In the genomic region with DNA sequence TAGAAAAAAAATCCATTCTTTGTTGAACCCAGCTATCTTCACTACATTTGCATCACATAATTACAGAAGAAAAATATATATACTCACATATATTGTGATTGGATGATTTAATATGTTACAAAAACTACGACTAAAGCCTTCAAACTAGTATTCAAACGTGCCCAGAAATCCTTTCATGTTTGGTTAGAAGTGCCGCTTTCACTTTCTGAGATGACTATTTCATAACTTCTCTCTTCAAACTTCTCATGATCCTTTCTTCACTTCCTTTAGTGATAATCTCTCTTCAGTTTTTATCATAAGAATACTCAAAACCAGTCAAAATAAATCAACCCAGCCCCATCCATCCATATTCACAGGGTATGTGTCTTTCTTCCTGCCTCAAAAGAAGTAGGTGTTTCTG, we compare ENCODE assay signal across 16 cellular contexts. TPM values are rescaled to one million over a fixed set of nuclear protein-coding genes. Genes with fewer than 3 reads are reported as not detected.
DNase-seq lines count a peak whose midpoint lies in the region; ATAC-seq and TF ChIP-seq lines count a peak whose summit lies in the region.
"Had no signal": no experiment of that assay in that cellular context is flagged by ENCODE, and none has a peak within 500 bp of the region (broad histone marks: within the 10 kb centered on the region; RNA-seq: fewer than 3 reads in every experiment).

No MANE protein-coding gene starts in this region.

- H3K9me2 ChIP-seq in GM23338 (ENCODE audit: insufficient read depth): no peaks in the 10 kb centered on the region; the same call in 1 of the 2 replicates

- no peaks in the 10 kb centered on the region for H3K27me3 ChIP-seq in A673 (replicated peaks; ENCODE audit: insufficient read depth, low read depth, low read length, poor library complexity)
- H3K27me3 ChIP-seq in GM23338 (ENCODE audit: insufficient read depth): no peaks in the 10 kb centered on the region

- H3K36me3 ChIP-seq in A673 (ENCODE audit: insufficient read depth, low read length, poor library complexity, severe bottlenecking) (no peaks in the 10 kb centered on the region), GM23338 (ENCODE audit: insufficient read depth) (no peaks in the 10 kb centered on the region), SK-N-MC (ENCODE audit: insufficient read depth, low read length) (no peaks in the 10 kb centered on the region)

- H3K36me3 Mint-ChIP-seq in GM23338 (ENCODE audit: low read depth): peaks cover 3% of the 10 kb centered on the region; the same call in 2 of the 3 replicates
- H3K36me3 Mint-ChIP-seq in type B pancreatic cell: no peaks in the 10 kb centered on the region
- H3K36me3 Mint-ChIP-seq: IgD-negative memory B cell had no signal

- intact Hi-C loops in A673 (cut with micrococcal nuclease; ENCODE audit: unreplicated experiment): loop anchor here (5.0 kb wide), 1 partner anchor 115 kb away; a partner anchor contains a TSS

- H3K4me3 Mint-ChIP-seq in GM23338 (no peak overlapping the region), type B pancreatic cell (no peak overlapping the region)
- H3K4me3 Mint-ChIP-seq: CD4-positive, alpha-beta T cell; H9; IgD-negative memory B cell had no signal

- H4K20me1 ChIP-seq in GM23338 (replicated peaks; ENCODE audit: insufficient read depth): no peaks in the 10 kb centered on the region

- peak overlapping the region; percentile 74 for H3K9ac ChIP-seq in SK-N-MC (ENCODE audit: insufficient read length)
- H3K9ac ChIP-seq: GM23248 had no signal

- H3F3A ChIP-seq in GM23338 (replicated peaks; ENCODE audit: low read depth): no peaks in the 10 kb centered on the region

- H3K4me3 ChIP-seq in A673 (ENCODE audit: low read depth, low read length, poor library complexity, severe bottlenecking) (no peak overlapping the region), GM23338 (no peak overlapping the region), SK-N-MC (no peak overlapping the region)
- H3K4me3 ChIP-seq: GM23248 had no signal

- H3K27ac ChIP-seq in A673 (ENCODE audit: low read depth, low read length, poor library complexity, severe bottlenecking): peak overlapping the region; percentile 71
- H3K27ac ChIP-seq in GM23338 (ENCODE audit: low read depth): no peak overlapping the region
- peak overlapping the region; percentile 99 for H3K27ac ChIP-seq in SK-N-MC
- H3K27ac ChIP-seq: C4-2B, GM23248 had no signal

- CTCF ChIA-PET in A673 (lab: Charles Lee): interaction anchor here (1.0 kb wide), 1 partner anchor 115 kb away, joined by 3 read pairs; no protein-coding TSS in a partner anchor

- POLR2A ChIA-PET in A673 (lab: Charles Lee; ENCODE audit: low non-redundant PET): no interaction called here

- DNase-seq in A673 (ENCODE audit: low spot score) (no peak), GM23338 (ENCODE audit: low spot score) (no peak), MV-4-11 (lab: John Stamatoyannopoulos, UW) (peak; percentile 48), SK-N-MC (ENCODE audit: low read depth, low spot score) (no peak), type B pancreatic cell (ENCODE audit: extremely low spot score, unreplicated experiment) (no peak), GM20000 (ENCODE audit: low spot score) (no peak)
- DNase-seq: AML-193; Caco-2; CD4-positive, alpha-beta T cell; GM23248; H9; KBM-7 had no signal

- no peak overlapping the region for H3K4me2 ChIP-seq in GM23338

- H3K27me3 Mint-ChIP-seq in GM23338 (ENCODE audit: insufficient read depth, low read depth, poor library complexity) (peaks cover 2% of the 10 kb centered on the region), type B pancreatic cell (no peaks in the 10 kb centered on the region)

- peaks cover 8% of the 10 kb centered on the region; the same call in 2 of the 3 replicates for H3K9me3 Mint-ChIP-seq in GM23338
- H3K9me3 Mint-ChIP-seq in type B pancreatic cell: no peaks in the 10 kb centered on the region
- H3K9me3 Mint-ChIP-seq: CD4-positive, alpha-beta T cell had no signal

- BruUV-seq in A673 (replicated peaks; lab: Mats Ljungman, UMichigan): no TSS peak

- peak overlapping the region; percentile 44; the same call in 1 of the 2 replicates for H2AFZ ChIP-seq in GM23338
- H2AFZ ChIP-seq: GM23248 had no signal

- H3K4me1 Mint-ChIP-seq in GM23338 (peaks cover 5% of the 10 kb centered on the region), type B pancreatic cell (ENCODE audit: unreplicated experiment) (no peaks in the 10 kb centered on the region)
- H3K4me1 Mint-ChIP-seq: IgD-negative memory B cell had no signal

- TF ChIP-seq CTCF in A673 (conservative IDR thresholded peaks at IDR 0.05; ENCODE audit: low read depth, low read length) (no peak), GM23338 (conservative IDR thresholded peaks at IDR 0.05; ENCODE audit: low read depth in 2 of 2) (no peak), type B pancreatic cell (conservative IDR thresholded peaks at IDR 0.05) (no peak), GM20000 (IDR thresholded peaks at IDR 0.05; ENCODE audit: extremely low read depth, missing control alignments) (no peak)

- ATAC-seq in GM23338 (no peak), HG02981 (IDR thresholded peaks at IDR 0.05; ENCODE audit: unreplicated experiment) (no peak)
- ATAC-seq: HepG2 had no signal

- H3K79me2 ChIP-seq in GM23338 (replicated peaks; ENCODE audit: insufficient read depth): no peaks in the 10 kb centered on the region

- H3K9me3 ChIP-seq in A673 (ENCODE audit: low read depth, low read length, poor library complexity, severe bottlenecking): no peaks in the 10 kb centered on the region
- H3K9me3 ChIP-seq in SK-N-MC (ENCODE audit: low read depth, low read length): no peaks in the 10 kb centered on the region
- H3K9me3 ChIP-seq: Caco-2 had no signal

- H3K27ac Mint-ChIP-seq in GM23338: no peak overlapping the region
- no peak overlapping the region for H3K27ac Mint-ChIP-seq in type B pancreatic cell
- H3K27ac Mint-ChIP-seq: CD4-positive, alpha-beta T cell; H9; IgD-negative memory B cell had no signal

- peaks cover 11% of the 10 kb centered on the region for H3K4me1 ChIP-seq in A673 (ENCODE audit: insufficient read depth, low read length, poor library complexity, severe bottlenecking)
- no peaks in the 10 kb centered on the region for H3K4me1 ChIP-seq in GM23338 (ENCODE audit: insufficient read depth)
- H3K4me1 ChIP-seq: Caco-2 had no signal

TF ChIP-seq in GM23338, 12 proteins besides CTCF, POLR2A, EP300 and RAD21:
- TF ChIP-seq POLR2AphosphoS5 (IDR thresholded peaks at IDR 0.05; ENCODE audit: low read depth) (no peak), JUNB (IDR thresholded peaks at IDR 0.05; ENCODE audit: unreplicated experiment) (no peak), NANOG (IDR thresholded peaks at IDR 0.05; ENCODE audit: borderline replicate concordance) (no peak), EZH2phosphoT487 (IDR thresholded peaks at IDR 0.05; ENCODE audit: unreplicated experiment) (no peak), ZNF114 (CRISPR knock-in tag; IDR thresholded peaks at IDR 0.05) (no peak), ZNF331 (CRISPR knock-in tag; IDR thresholded peaks at IDR 0.05; ENCODE audit: low read depth) (no peak), STAT1 (IDR thresholded peaks at IDR 0.05; ENCODE audit: unreplicated experiment) (no peak)
- TF ChIP-seq, protein P1, sequence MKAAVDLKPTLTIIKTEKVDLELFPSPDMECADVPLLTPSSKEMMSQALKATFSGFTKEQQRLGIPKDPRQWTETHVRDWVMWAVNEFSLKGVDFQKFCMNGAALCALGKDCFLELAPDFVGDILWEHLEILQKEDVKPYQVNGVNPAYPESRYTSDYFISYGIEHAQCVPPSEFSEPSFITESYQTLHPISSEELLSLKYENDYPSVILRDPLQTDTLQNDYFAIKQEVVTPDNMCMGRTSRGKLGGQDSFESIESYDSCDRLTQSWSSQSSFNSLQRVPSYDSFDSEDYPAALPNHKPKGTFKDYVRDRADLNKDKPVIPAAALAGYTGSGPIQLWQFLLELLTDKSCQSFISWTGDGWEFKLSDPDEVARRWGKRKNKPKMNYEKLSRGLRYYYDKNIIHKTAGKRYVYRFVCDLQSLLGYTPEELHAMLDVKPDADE (IDR thresholded peaks at IDR 0.05): no peak

RNA-seq across cellular contexts. Expression of a gene that starts 50.8 kb away (rescaled TPM):
- total RNA-seq in A673 (2021) (48.2 and 56.7 TPM in 2 replicates), type B pancreatic cell (ENCODE audit: low replicate concordance) (20.0 and 23.3 TPM in 2 replicates)
- 44.3 and 51.2 TPM in 2 replicates for total RNA-seq in GM23338 (2014; rRNA removed; shearing (Covaris generic))
- polyA plus RNA-seq in GM23338 (2016; fragmentation: Nextera tagmentation; extraction: Ambion mirVana): 17.5 and 18.6 TPM in 2 replicates
